8 cellular contexts compared by ENCODE assay signal in the genomic region with DNA sequence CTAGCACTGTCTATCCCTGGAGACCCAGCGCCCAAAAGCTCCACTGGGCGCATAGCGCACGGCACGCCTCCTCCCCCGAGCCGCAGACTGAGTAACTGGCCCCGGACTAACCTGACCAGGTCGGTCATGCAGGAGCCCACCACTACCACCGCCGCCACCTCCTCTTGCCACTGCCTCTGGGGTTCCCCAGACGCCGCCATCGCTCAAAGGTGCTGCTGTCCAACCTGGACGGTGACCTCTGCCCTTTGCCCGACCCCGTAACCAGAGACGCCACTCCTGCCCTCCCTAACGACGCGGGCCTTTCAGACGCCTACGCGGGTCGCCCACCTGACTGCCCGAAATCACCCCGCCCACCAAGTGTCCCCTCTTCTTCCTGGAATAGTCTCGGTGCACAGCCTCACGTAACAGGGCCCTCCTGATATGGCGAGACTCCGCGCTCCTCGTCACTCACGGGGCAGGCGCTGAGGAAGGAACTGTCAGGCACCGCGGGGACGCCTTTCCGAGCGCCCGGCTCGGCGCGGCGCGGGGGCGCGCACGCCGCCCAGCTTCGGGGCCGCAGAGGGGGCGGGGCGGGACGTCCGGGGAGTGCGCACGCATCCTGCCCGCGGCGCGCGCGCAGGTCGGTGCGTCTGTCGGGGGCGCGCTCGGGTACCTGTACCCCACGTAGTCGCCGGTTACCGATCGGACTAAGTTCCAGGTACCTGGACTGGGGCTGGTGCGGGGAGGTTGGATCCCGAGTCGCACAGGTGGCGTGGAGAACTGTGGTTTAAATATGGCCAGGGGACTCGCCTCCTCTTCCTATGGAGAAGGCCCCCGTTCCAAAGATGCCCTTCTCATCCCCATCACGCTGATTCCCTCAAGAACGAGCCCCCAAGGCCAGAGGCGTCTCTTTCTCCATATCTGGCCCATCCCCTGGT. TPM values are rescaled to one million over a fixed set of nuclear protein-coding genes. Genes with fewer than 3 reads are reported as not detected.
DNase-seq lines count a peak whose midpoint lies in the region; ATAC-seq lines count a peak whose summit lies in the region.

A gene (plus strand): TSS at position 584 of the 917 bp plus-strand sequence. CDS start 3,828 bp downstream, outside the sequence.
A gene (minus strand): TSS at position 242 of the 917 bp plus-strand sequence. CDS start 42 bp downstream, at position 200.

- DNase-seq in Ammon's horn (ENCODE audit: low spot score) (peak; percentile 85), GM19240 (ENCODE audit: insufficient read length, low spot score) (peak; percentile 73), NCI-H510A (lab: John Stamatoyannopoulos, UW) (peak; percentile 63), left colon (peak; percentile 85 to 92)
- DNase-seq in activated CD4-positive, alpha-beta T cell treated with anti-CD3 and anti-CD28 coated beads for 4 hours = peak; percentile 89 to 91
- DNase-seq in stimulated activated CD4-positive, alpha-beta T cell treated with anti-CD3 and anti-CD28 coated beads, Interleukin-1b, Interleukin-23, amount 100 ng/mL, for 48 hours = peak; percentile 89

- intact Hi-C loops in left colon (cut with DNase I, micrococcal nuclease) = no loop called here

- ATAC-seq in HG03442 (IDR thresholded peaks at IDR 0.05; ENCODE audit: unreplicated experiment) = peak; percentile 69
- ATAC-seq in left colon = peak; percentile 94

- H3K27ac ChIP-seq in cingulate gyrus (ENCODE audit: low read depth, low read length) = peak within 1 kb of the TSS; percentile 93

RNA-seq across cellular contexts. Expression of the first gene that starts in this region (rescaled TPM):
- 10 to 100 TPM; 35.3 to 39.3 TPM for total RNA-seq in left colon

RNA-seq across cellular contexts. Expression of the second gene that starts in this region (rescaled TPM):
- 10 to 100 TPM in 1 of 2 donors, 1 to 10 TPM in 1; 8.2 to 11.1 TPM for total RNA-seq in left colon

Comparison
In these comparisons a context has a peak if more than half of its experiments do, and no peak if none do; other contexts are left out.
1. Peak in every context shown above with its lines: DNase-seq, ATAC-seq and H3K27ac ChIP-seq.